32 cellular contexts compared by ENCODE assay signal in genomic region chr6:119557239-119557638, GRCh38.
"Had no signal": no experiment of that assay in that cellular context is flagged by ENCODE, and none has a peak within 500 bp of the region (broad histone marks: within the 10 kb centered on the region; RNA-seq: fewer than 3 reads in every experiment).

No MANE protein-coding gene starts in this region.

- H3K9me3 ChIP-seq: adrenal gland, ascending aorta, body of pancreas, breast epithelium had no signal

- FAIRE-seq: astrocyte, bronchial epithelial cell, colon had no signal

- H3K4me1 ChIP-seq: adrenal gland, ascending aorta, body of pancreas, breast epithelium had no signal

- H3K4me3 ChIP-seq: adrenal gland, ascending aorta, body of pancreas, breast epithelium, cardiac muscle cell had no signal

- H3K27me3 ChIP-seq: adrenal gland, ascending aorta, body of pancreas, brain microvascular endothelial cell, breast epithelium, cardiac muscle cell had no signal

- ATAC-seq: activated naive CD4-positive, alpha-beta T cell treated with anti-CD3 and anti-CD28 coated beads, Interleukin-2, amount 50 U/mL, for 72 hours; activated naive CD8-positive, alpha-beta T cell treated with anti-CD3 and anti-CD28 coated beads, Interleukin-2, amount 50 U/mL, for 24 hours; activated T-cell treated with anti-CD3 and anti-CD28 coated beads, Interleukin-2, amount 50 U/mL, for 4 hours; activated T-cell treated with anti-CD3 and anti-CD28 coated beads, Interleukin-2, amount 50 U/mL, for 72 hours; activated T-helper 17 cell treated with anti-CD3 and anti-CD28 coated beads, Interleukin-2, amount 50 U/mL, for 72 hours; body of pancreas had no signal

- H3K27ac ChIP-seq: adrenal gland, ascending aorta, body of pancreas, brain microvascular endothelial cell, breast epithelium, cardiac muscle cell had no signal

- DNase-seq: activated effector memory CD4-positive, alpha-beta T cell treated with anti-CD3 and anti-CD28 coated beads, Interleukin-2, amount 50 U/mL, for 16 hours; activated effector memory CD4-positive, alpha-beta T cell treated with Interleukin-2 at 50 U/mL for 16 hours; activated gamma-delta T cell; activated naive CD4-positive, alpha-beta T cell; activated naive CD4-positive, alpha-beta T cell treated with anti-CD3 and anti-CD28 coated beads for 36 hours; activated naive CD4-positive, alpha-beta T cell treated with anti-CD3 and anti-CD28 coated beads, Interleukin-2, amount 10 ng/mL, durations not matched to agents 7 days and 5 days; activated naive CD4-positive, alpha-beta T cell treated with anti-CD3 and anti-CD28 coated beads, Interleukin-2, amount 50 U/mL, for 16 hours; activated naive CD4-positive, alpha-beta T cell treated with Interleukin-2 at 50 U/mL for 16 hours; activated naive CD8-positive, alpha-beta T cell treated with anti-CD3 and anti-CD28 coated beads for 36 hours; activated naive CD8-positive, alpha-beta T cell treated with anti-CD3 and anti-CD28 coated beads, Interleukin-2, amount 10 ng/mL, durations not matched to agents 7 days and 5 days; activated naive CD8-positive, alpha-beta T cell treated with anti-CD3 and anti-CD28 coated beads, Interleukin-2, amount 50 U/mL, for 24 hours; activated T-cell treated with anti-CD3 and anti-CD28 coated beads, Interleukin-2, amount 50 U/mL, for 24 hours; activated T-cell treated with anti-CD3 and anti-CD28 coated beads, Interleukin-2, amount 50 U/mL, for 4 hours; activated T-cell treated with anti-CD3 and anti-CD28 coated beads, Interleukin-2, amount 50 U/mL, for 48 hours; activated T-cell treated with anti-CD3 and anti-CD28 coated beads, Interleukin-2, amount 50 U/mL, for 72 hours; adrenal gland; amniotic stem cell; amygdala; anterior cingulate cortex; aorta; body of pancreas; brain microvascular endothelial cell; central memory CD4-positive, alpha-beta T cell; cerebellar nuclear complex had no signal

- H3K36me3 ChIP-seq: adrenal gland, ascending aorta, brain microvascular endothelial cell, breast epithelium, cardiac muscle cell had no signal
